ENCODE assay signal across 8 cellular contexts in the genomic region with DNA sequence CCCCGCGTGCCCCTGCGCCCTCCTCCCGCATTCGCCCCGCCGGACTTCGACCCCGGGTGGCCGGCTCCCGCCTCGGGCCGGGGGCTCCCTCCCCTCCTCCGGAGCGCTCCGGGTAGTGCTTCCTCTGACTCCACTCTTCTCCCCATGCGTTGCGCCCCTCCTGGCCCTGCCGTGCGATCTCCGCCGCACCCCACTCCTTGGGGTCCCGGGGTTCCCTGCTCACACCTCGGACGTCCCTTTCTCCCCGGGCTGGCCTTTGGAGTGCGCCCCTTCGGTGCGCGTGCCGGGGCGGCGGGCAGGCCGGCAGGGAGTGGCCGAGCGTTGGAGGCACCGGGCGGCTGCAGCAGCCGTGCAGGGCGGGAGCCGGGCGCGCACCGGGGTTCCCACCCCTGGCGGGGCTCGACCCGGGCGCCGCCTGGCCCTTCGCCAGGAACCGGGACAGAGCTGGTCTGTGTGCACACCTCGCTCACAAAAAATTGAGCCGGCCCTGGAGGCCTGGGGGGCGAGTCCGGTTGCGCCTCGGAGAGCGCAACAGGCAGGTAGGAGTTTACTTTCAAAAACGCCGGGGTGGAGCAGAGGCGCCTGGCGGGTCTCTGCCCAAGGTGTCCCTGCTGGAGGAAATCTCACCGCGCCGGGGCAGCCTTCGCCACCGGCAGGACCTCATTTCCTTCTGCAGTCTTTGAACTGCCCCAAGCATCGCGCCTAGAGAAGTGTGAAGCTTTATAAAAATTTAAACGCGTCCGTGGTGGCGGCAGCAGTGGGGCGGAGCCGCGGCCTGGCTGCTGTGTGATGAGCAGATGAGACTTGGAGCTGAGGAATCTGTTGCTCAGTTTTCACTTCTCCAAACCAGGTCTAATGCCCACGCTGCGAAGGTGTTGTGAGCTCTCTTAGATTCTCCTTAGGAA. TPM values are rescaled to one million over a fixed set of nuclear protein-coding genes. Genes with fewer than 3 reads are reported as not detected.
A peak's percentile ranks its signal among the peaks of the same experiment; 100 is the strongest.
DNase-seq lines count a peak whose midpoint lies in the region; ATAC-seq and TF ChIP-seq lines count a peak whose summit lies in the region.

No MANE protein-coding gene starts in this region.

- no peak for TF ChIP-seq EP300 in sigmoid colon (IDR thresholded peaks at IDR 0.05)

- peak; percentile 57 for DNase-seq in DND-41
- peak; percentile 56 to 71 for DNase-seq in NOMO-1 (lab: John Stamatoyannopoulos, UW; ENCODE audit: unreplicated experiment in 2 of 2)
- DNase-seq in activated naive CD8-positive, alpha-beta T cell treated with anti-CD3 and anti-CD28 coated beads, Interleukin-2, amount 50 U/mL, for 24 hours: peak; percentile 26
- DNase-seq in hepatocyte (ENCODE audit: low spot score): peak; percentile 74
- peak; percentile 75 for DNase-seq in sigmoid colon
- DNase-seq in G401 (ENCODE audit: low spot score): no peak

- no peaks in the 10 kb centered on the region for H3K9me2 ChIP-seq in hepatocyte (replicated peaks; ENCODE audit: insufficient read depth)

- H3K27me3 ChIP-seq in DND-41 (ENCODE audit: insufficient read depth, low read length, poor library complexity) (no peaks in the 10 kb centered on the region), hepatocyte (no peaks in the 10 kb centered on the region), sigmoid colon (no peaks in the 10 kb centered on the region)

- peak; percentile 65 for ATAC-seq in DND-41 (ENCODE audit: insufficient read depth, low read depth)
- ATAC-seq in GM19395 (IDR thresholded peaks at IDR 0.05; ENCODE audit: unreplicated experiment): peak; percentile 74
- ATAC-seq in HG03354 (IDR thresholded peaks at IDR 0.05; ENCODE audit: poor library complexity, severe bottlenecking, unreplicated experiment): peak; percentile 68
- peak; percentile 41 for ATAC-seq in activated naive CD8-positive, alpha-beta T cell treated with anti-CD3 and anti-CD28 coated beads, Interleukin-2, amount 50 U/mL, for 24 hours

- TF ChIP-seq POLR2A in sigmoid colon (IDR thresholded peaks at IDR 0.05): no peak

- H3K4me2 ChIP-seq in DND-41 (ENCODE audit: insufficient read depth, low read length): peak overlapping the region; percentile 87
- peak overlapping the region; percentile 82 for H3K4me2 ChIP-seq in hepatocyte

- H3K4me3 ChIP-seq in DND-41 (ENCODE audit: low read depth in 1 of 2, low read length in 2 of 2) (peak overlapping the region; percentile 85 to 95; a peak in 3 of 4 replicates), hepatocyte (peak overlapping the region; percentile 74), sigmoid colon (peak overlapping the region; percentile 57 to 95 (median 72))

- H3K27ac Mint-ChIP-seq in activated naive CD8-positive, alpha-beta T cell treated with anti-CD3 and anti-CD28 coated beads, Interleukin-2, amount 50 U/mL, for 24 hours: no peak overlapping the region

- TF ChIP-seq CTCF in DND-41 (IDR thresholded peaks at IDR 0.05; ENCODE audit: borderline replicate concordance, extremely low read depth, low read length, poor library complexity, severe bottlenecking) (peak; percentile 41), hepatocyte (IDR thresholded peaks at IDR 0.05; ENCODE audit: poor library complexity) (peak; percentile 35), sigmoid colon (IDR thresholded peaks at IDR 0.05) (no peak)

- H3K36me3 Mint-ChIP-seq in activated naive CD8-positive, alpha-beta T cell treated with anti-CD3 and anti-CD28 coated beads, Interleukin-2, amount 50 U/mL, for 24 hours (ENCODE audit: low read depth): peaks cover 6% of the 10 kb centered on the region

- H3K9ac ChIP-seq in DND-41 (ENCODE audit: low read depth, low read length): peak overlapping the region; percentile 91

- H3K36me3 ChIP-seq in DND-41 (ENCODE audit: insufficient read depth, low read length): no peaks in the 10 kb centered on the region; the same call in 1 of the 2 replicates
- H3K36me3 ChIP-seq in hepatocyte (replicated peaks; ENCODE audit: insufficient read depth, low read depth): no peaks in the 10 kb centered on the region
- H3K36me3 ChIP-seq in sigmoid colon: no peaks in the 10 kb centered on the region

- peak overlapping the region; percentile 76 for H3K27ac ChIP-seq in DND-41 (ENCODE audit: low read length)
- peak overlapping the region; percentile 95 for H3K27ac ChIP-seq in hepatocyte
- peak overlapping the region; percentile 78 to 91 (median 86) for H3K27ac ChIP-seq in sigmoid colon

- peaks cover 11% of the 10 kb centered on the region for H3K9me3 ChIP-seq in DND-41 (ENCODE audit: insufficient read depth, low read length, severe bottlenecking)
- H3K9me3 ChIP-seq in hepatocyte (ENCODE audit: low read depth): no peaks in the 10 kb centered on the region
- peaks cover 0 to 4% (median under 1%) of the 10 kb centered on the region in 4 donors for H3K9me3 ChIP-seq in sigmoid colon

- WGBS in hepatocyte (ENCODE audit: low lambda C conversion rate, missing lambda C conversion rate): 3% methylated on average over 61 of the region's 78 CpGs
- 0% methylated on average over 78 of the region's 78 CpGs for WGBS in sigmoid colon, 2 donors

- peaks cover 22% of the 10 kb centered on the region for H3K9me3 Mint-ChIP-seq in activated naive CD8-positive, alpha-beta T cell treated with anti-CD3 and anti-CD28 coated beads, Interleukin-2, amount 50 U/mL, for 24 hours

- H3K79me2 ChIP-seq in DND-41 (ENCODE audit: insufficient read depth, low read length) (peaks cover 54% of the 10 kb centered on the region), hepatocyte (peaks cover 44% of the 10 kb centered on the region)

- H4K20me1 ChIP-seq in DND-41 (ENCODE audit: insufficient read depth, low read length) (peaks cover 16% of the 10 kb centered on the region; the same call in 1 of the 2 replicates), hepatocyte (ENCODE audit: insufficient read depth, poor library complexity, severe bottlenecking) (peaks cover 6% of the 10 kb centered on the region)

- peaks cover 13% of the 10 kb centered on the region for H3K4me1 Mint-ChIP-seq in activated naive CD8-positive, alpha-beta T cell treated with anti-CD3 and anti-CD28 coated beads, Interleukin-2, amount 50 U/mL, for 24 hours

- peak overlapping the region; percentile 74 for H3K4me3 Mint-ChIP-seq in activated naive CD8-positive, alpha-beta T cell treated with anti-CD3 and anti-CD28 coated beads, Interleukin-2, amount 50 U/mL, for 24 hours

- intact Hi-C loops in sigmoid colon (cut with DNase I): loop anchor here (5.0 kb wide), 3 partner anchors 35 to 125 kb away; a partner anchor contains a TSS

- H2AFZ ChIP-seq in DND-41 (ENCODE audit: low read depth, low read length) (peak overlapping the region; percentile 87), hepatocyte (peak overlapping the region; percentile 96)

- in situ Hi-C loops in G401 (cut with HindIII; ENCODE audit: low sequenced_read_pairs): no loop called here

- H3K4me1 ChIP-seq in DND-41 (ENCODE audit: insufficient read depth, low read length) (peaks cover 46% of the 10 kb centered on the region), hepatocyte (ENCODE audit: insufficient read depth) (peaks cover 23% of the 10 kb centered on the region), sigmoid colon (peaks cover 0 to 31% (median 24%) of the 10 kb centered on the region in 4 donors)

- H3K27me3 Mint-ChIP-seq in activated naive CD8-positive, alpha-beta T cell treated with anti-CD3 and anti-CD28 coated beads, Interleukin-2, amount 50 U/mL, for 24 hours: peaks cover 39% of the 10 kb centered on the region

RNA-seq across cellular contexts. Expression of a gene that starts 0.7 kb away (rescaled TPM):
- total RNA-seq in hepatocyte: 10.6 and 12.1 TPM in 2 replicates
- polyA plus RNA-seq in hepatocyte: 9.3 and 11.6 TPM in 2 replicates
- 10 to 100 TPM in 1 of 4 donors, 1 to 10 TPM in 3; 7.1 to 14.7 (median 8.1) TPM for total RNA-seq in sigmoid colon
- polyA plus RNA-seq in sigmoid colon: 1 to 10 TPM; 1.2 to 5.0 (median 2.5) TPM
- total RNA-seq in G401 (2014; rRNA removed; shearing (Covaris generic)): 1.5 and 2.3 TPM in 2 replicates

Comparison
In these comparisons a context has a peak if more than half of its experiments do, and no peak if none do; other contexts are left out.
1. CTCF ChIP-seq: peak in DND-41 (single experiment) and hepatocyte (single experiment); none in sigmoid colon (0 of 4).
2. Peak in every context shown above with its lines, with median percentiles within 50 percentile points of each other: ATAC-seq, H3K27ac ChIP-seq and H3K4me3 ChIP-seq.